Comparison of ENCODE assay signal across 17 cellular contexts in the genomic region with DNA sequence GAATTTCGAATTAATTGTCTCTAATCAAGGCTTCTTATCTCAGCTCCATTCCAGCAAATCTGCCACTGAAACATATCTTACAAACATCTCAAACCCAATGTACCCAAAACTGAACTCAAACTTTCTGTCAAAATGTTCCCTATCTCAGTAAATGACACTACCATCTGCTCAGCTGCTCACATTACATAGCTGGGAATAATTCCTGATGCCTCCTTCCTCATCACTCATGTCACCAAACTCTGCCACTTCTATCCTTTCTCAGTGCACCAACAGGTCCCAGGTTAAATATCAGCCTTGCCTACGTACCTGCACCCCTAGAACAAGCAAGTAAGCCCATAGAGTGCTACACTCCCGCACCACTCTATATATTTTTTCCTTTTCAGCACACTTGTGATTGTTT. TPM values are rescaled to one million over a fixed set of nuclear protein-coding genes. Genes with fewer than 3 reads are reported as not detected.
DNase-seq lines count a peak whose midpoint lies in the region; TF ChIP-seq lines count a peak whose summit lies in the region.
"Had no signal": no experiment of that assay in that cellular context is flagged by ENCODE, and none has a peak within 500 bp of the region (broad histone marks: within the 10 kb centered on the region; RNA-seq: fewer than 3 reads in every experiment).

No MANE protein-coding gene starts in this region.

- H3K9me3 ChIP-seq in HEK293 (ENCODE audit: control insufficient read depth, insufficient read depth, low read depth, low read length) (no peaks in the 10 kb centered on the region), OCI-LY1 (ENCODE audit: low read length) (no peaks in the 10 kb centered on the region), mesenchymal stem cell (ENCODE audit: control insufficient read depth, low read length) (no peaks in the 10 kb centered on the region)
- H3K9me3 ChIP-seq: BE2C, HAP-1 had no signal

- peaks cover 85% of the 10 kb centered on the region for H3K79me2 ChIP-seq in OCI-LY1 (ENCODE audit: insufficient read depth, low read length)

- H2BK12ac ChIP-seq in mesenchymal stem cell (ENCODE audit: low read length in 2 of 2): no peak overlapping the region

- no peak overlapping the region for H3K27ac ChIP-seq in HEK293 (ENCODE audit: extremely low read depth, low read depth, low read length)
- peak overlapping the region; percentile 25 for H3K27ac ChIP-seq in OCI-LY1 (ENCODE audit: low read depth, low read length, poor library complexity, severe bottlenecking)
- no peak overlapping the region for H3K27ac ChIP-seq in mesenchymal stem cell (ENCODE audit: low read length, poor library complexity, severe bottlenecking)
- H3K27ac ChIP-seq: GM23248 had no signal

- H4K91ac ChIP-seq in mesenchymal stem cell (ENCODE audit: low read length): peak overlapping the region; percentile 34

- no peak overlapping the region for H2AK5ac ChIP-seq in mesenchymal stem cell (ENCODE audit: low read length, severe bottlenecking)

- H3K9ac ChIP-seq in OCI-LY1 (ENCODE audit: low read length) (no peak overlapping the region), mesenchymal stem cell (ENCODE audit: low read length) (no peak overlapping the region)
- H3K9ac ChIP-seq: GM23248 had no signal

- H4K8ac ChIP-seq in mesenchymal stem cell (ENCODE audit: low read length): no peak overlapping the region

- H3K9me2 ChIP-seq in OCI-LY1 (ENCODE audit: low read depth, low read length): no peaks in the 10 kb centered on the region

- H2AFZ ChIP-seq in OCI-LY1 (ENCODE audit: low read length): no peak overlapping the region
- H2AFZ ChIP-seq in mesenchymal stem cell (ENCODE audit: low read depth, low read length): no peak overlapping the region
- H2AFZ ChIP-seq: GM23248 had no signal

- peaks cover 8% of the 10 kb centered on the region; the same call in 1 of the 2 replicates for H3K4me1 ChIP-seq in HEK293 (ENCODE audit: control insufficient read depth, insufficient read depth, low read length)
- H3K4me1 ChIP-seq in OCI-LY1 (ENCODE audit: insufficient read depth, low read length, severe bottlenecking): peaks cover 65% of the 10 kb centered on the region
- peaks cover 4% of the 10 kb centered on the region for H3K4me1 ChIP-seq in mesenchymal stem cell (ENCODE audit: control insufficient read depth, insufficient read depth, low read depth, low read length)
- H3K4me1 ChIP-seq: BE2C had no signal

- TF ChIP-seq CTCF in HEK293 (tag by site-specific recombination; IDR thresholded peaks at IDR 0.05) (no peak), OCI-LY1 (IDR thresholded peaks at IDR 0.05; ENCODE audit: low read length) (no peak)

- no peak overlapping the region for H3K18ac ChIP-seq in mesenchymal stem cell (ENCODE audit: low read depth in 1 of 2, low read length in 2 of 2)

- no peak overlapping the region for H2BK15ac ChIP-seq in mesenchymal stem cell (ENCODE audit: low read depth, poor library complexity, severe bottlenecking)

- WGBS in mesenchymal stem cell: 96% methylated on average over 3 of the region's 3 CpGs

- H3K4me3 ChIP-seq in HEK293 (ENCODE audit: low read depth, low read length): no peak overlapping the region
- no peak overlapping the region for H3K4me3 ChIP-seq in OCI-LY1 (ENCODE audit: low read depth, low read length, poor library complexity, severe bottlenecking)
- H3K4me3 ChIP-seq in mesenchymal stem cell (ENCODE audit: insufficient read depth in 1 of 2, low read depth in 1 of 2, low read length in 2 of 2): no peak overlapping the region
- H3K4me3 ChIP-seq: GM23248, HAP-1 had no signal

- no peaks in the 10 kb centered on the region for H3F3A ChIP-seq in OCI-LY1 (ENCODE audit: insufficient read depth, low read length)

- no peak overlapping the region for H2BK5ac ChIP-seq in mesenchymal stem cell (ENCODE audit: low read depth, low read length, poor library complexity, severe bottlenecking)

- no peaks in the 10 kb centered on the region for H3K27me3 ChIP-seq in OCI-LY1 (ENCODE audit: insufficient read depth, low read length)
- H3K27me3 ChIP-seq in mesenchymal stem cell (ENCODE audit: control insufficient read depth in 1 of 2, insufficient read depth in 1 of 2, low read length in 2 of 2): no peaks in the 10 kb centered on the region
- H3K27me3 ChIP-seq: BE2C had no signal

- no peaks in the 10 kb centered on the region for H4K20me1 ChIP-seq in OCI-LY1 (ENCODE audit: insufficient read depth, low read length)

- H3K4me2 ChIP-seq in OCI-LY1 (ENCODE audit: low read length): no peak overlapping the region
- H3K4me2 ChIP-seq in mesenchymal stem cell (ENCODE audit: low read length, poor library complexity, severe bottlenecking): no peak overlapping the region

- POLR2A ChIA-PET in HEK293 (lab: Yijun Ruan, JAX): interaction anchor here (0.5 kb wide), 1 partner anchor 61 kb away, joined by 3 read pairs; no protein-coding TSS in a partner anchor

- H2BK120ac ChIP-seq in mesenchymal stem cell (ENCODE audit: low read depth, low read length): no peak overlapping the region

- DNase-seq in mesenchymal stem cell (no peak), mucosa of gallbladder (ENCODE audit: low spot score) (no peak), medulla oblongata (ENCODE audit: extremely low spot score) (no peak)
- no peak for DNase-seq in stimulated activated naive CD4-positive, alpha-beta T cell (lab: John Stamatoyannopoulos, UW)
- DNase-seq: ACHN; BE2C; C1 segment of cervical spinal cord; CD4-positive, CD25-positive, alpha-beta regulatory T cell; CD8-positive, alpha-beta memory T cell; COR-L47; DMS153; DMS79; GF-D8; GM23248 had no signal

- no peak overlapping the region for H3K14ac ChIP-seq in mesenchymal stem cell (ENCODE audit: low read length in 2 of 2)

- CTCF ChIA-PET in HEK293 (lab: Yijun Ruan, JAX): interaction anchor here (1.0 to 1.3 kb wide), 2 partner anchors 71 to 77 kb away, joined by 3 read pairs; no protein-coding TSS in a partner anchor

- H3K36me3 ChIP-seq in HEK293 (ENCODE audit: control insufficient read depth in 2 of 2, insufficient read depth in 1 of 2, low read length in 2 of 2) (peaks cover 32 to 47% of the 10 kb centered on the region in 2 experiments), OCI-LY1 (ENCODE audit: insufficient read depth, low read length) (peaks cover 52% of the 10 kb centered on the region; the same call in 1 of the 2 replicates), mesenchymal stem cell (ENCODE audit: control insufficient read depth in 1 of 2, insufficient read depth in 2 of 2, low read depth in 1 of 2, low read length in 2 of 2) (peaks cover 4 to 45% of the 10 kb centered on the region in 2 experiments)

- H3K23ac ChIP-seq in mesenchymal stem cell (ENCODE audit: low read length in 2 of 2): no peak overlapping the region

- peaks cover 4% of the 10 kb centered on the region for H3K79me1 ChIP-seq in mesenchymal stem cell (replicated peaks; ENCODE audit: low read length, poor library complexity, severe bottlenecking)

- H3K4ac ChIP-seq in mesenchymal stem cell (ENCODE audit: low read depth in 1 of 2, low read length in 2 of 2): no peak overlapping the region

TF ChIP-seq in HEK293, 187 proteins besides CTCF, POLR2A, EP300 and RAD21:
- no peak for TF ChIP-seq ZNF416 (tag by site-specific recombination; IDR thresholded peaks at IDR 0.05)
- 0 out of 2 replicates have a peak, but pooled peaks have one; percentile 43 for TF ChIP-seq SCRT2 (tag by site-specific recombination; IDR thresholded peaks at IDR 0.05)
- 0 out of 2 replicates have a peak, but pooled peaks have one; percentile 10 for TF ChIP-seq SCRT1 (tag by site-specific recombination; IDR thresholded peaks at IDR 0.05; ENCODE audit: borderline replicate concordance)

RNA-seq across cellular contexts. Expression of gene WAPL, which starts 12.4 kb away (rescaled TPM):
- 21.3 TPM for polyA plus RNA-seq in mesenchymal stem cell (2013, experiment 1 of 2)
- 20.9 TPM for polyA plus RNA-seq in mesenchymal stem cell (2013, experiment 2 of 2)
- total RNA-seq in mucosa of gallbladder: 28.6 TPM
